17 cellular contexts compared by ENCODE assay signal in genomic region chr3:54965746-54966145, GRCh38. TPM values are rescaled to one million over a fixed set of nuclear protein-coding genes. Genes with fewer than 3 reads are reported as not detected.
A peak's percentile ranks its signal among the peaks of the same experiment; 100 is the strongest.
DNase-seq lines count a peak whose midpoint lies in the region; ATAC-seq and TF ChIP-seq lines count a peak whose summit lies in the region.
"Had no signal": no experiment of that assay in that cellular context is flagged by ENCODE, and none has a peak within 500 bp of the region (broad histone marks: within the 10 kb centered on the region; RNA-seq: fewer than 3 reads in every experiment).

No MANE protein-coding gene starts in this region.

- H3K79me2 ChIP-seq in osteoblast (ENCODE audit: insufficient read depth, low read length): no peaks in the 10 kb centered on the region

- ATAC-seq in SK-N-SH treated with all-trans-retinoic acid at 6 μM for 48 hours (peak; percentile 84), GM18517 (IDR thresholded peaks at IDR 0.05; ENCODE audit: unreplicated experiment) (no peak)
- ATAC-seq: Panc1 had no signal

- no peaks in the 10 kb centered on the region for H3K36me3 ChIP-seq in osteoblast (ENCODE audit: insufficient read depth, low read length)
- H3K36me3 ChIP-seq: ovary had no signal

- DNase-seq in EL: peak; percentile 94
- peak; percentile 38 for DNase-seq in fibroblast of peridontal ligament (ENCODE audit: extremely low read depth)
- peak; percentile 70 for DNase-seq in osteoblast (ENCODE audit: insufficient read length, low spot score, missing footprints)
- DNase-seq in activated T-cell treated with anti-CD3 and anti-CD28 coated beads, Interleukin-2, amount 50 U/mL, for 24 hours: no peak
- no peak for DNase-seq in SHP77 treated with DMSO at 0.1 percent for 48 hours (lab: John Stamatoyannopoulos, UW)
- no peak for DNase-seq in coronary artery (ENCODE audit: low spot score)
- DNase-seq: C1 segment of cervical spinal cord, cortex of kidney, DMS79, foreskin melanocyte, Kasumi-1, NCI-H187 treated with DMSO at 0.1 percent for 48 hours, NCI-H526 treated with DMSO at 0.1 percent for 48 hours, ovary had no signal

- no peak overlapping the region for H3K27ac Mint-ChIP-seq in activated T-cell treated with anti-CD3 and anti-CD28 coated beads, Interleukin-2, amount 50 U/mL, for 24 hours

- no peaks in the 10 kb centered on the region for H3K9me3 Mint-ChIP-seq in activated T-cell treated with anti-CD3 and anti-CD28 coated beads, Interleukin-2, amount 50 U/mL, for 24 hours

- TF ChIP-seq CTCF in osteoblast (IDR thresholded peaks at IDR 0.05; ENCODE audit: extremely low read depth, low read depth, low read length): peak; percentile 5
- no peak for TF ChIP-seq CTCF in coronary artery (IDR thresholded peaks at IDR 0.05)

- no peaks in the 10 kb centered on the region for H3K4me1 Mint-ChIP-seq in activated T-cell treated with anti-CD3 and anti-CD28 coated beads, Interleukin-2, amount 50 U/mL, for 24 hours (ENCODE audit: low read depth)

- H3K4me3 Mint-ChIP-seq in activated T-cell treated with anti-CD3 and anti-CD28 coated beads, Interleukin-2, amount 50 U/mL, for 24 hours: no peak overlapping the region

- H3K27me3 ChIP-seq in osteoblast (ENCODE audit: insufficient read depth, low read length): no peaks in the 10 kb centered on the region
- H3K27me3 ChIP-seq: ovary had no signal

- no peaks in the 10 kb centered on the region for H3K36me3 Mint-ChIP-seq in activated T-cell treated with anti-CD3 and anti-CD28 coated beads, Interleukin-2, amount 50 U/mL, for 24 hours (ENCODE audit: low read depth)

- H3K27me3 Mint-ChIP-seq in activated T-cell treated with anti-CD3 and anti-CD28 coated beads, Interleukin-2, amount 50 U/mL, for 24 hours: no peaks in the 10 kb centered on the region

- no peaks in the 10 kb centered on the region for H4K20me1 ChIP-seq in osteoblast (ENCODE audit: insufficient read depth, low read length)

- no peaks in the 10 kb centered on the region for H3K9me3 ChIP-seq in osteoblast (ENCODE audit: low read depth, low read length)
- H3K9me3 ChIP-seq: ovary had no signal

- no peak overlapping the region for H3K4me2 ChIP-seq in osteoblast (ENCODE audit: insufficient read depth, low read length)

- H3K27ac ChIP-seq in osteoblast (ENCODE audit: low read depth, low read length) (peak overlapping the region; percentile 34), coronary artery (no peak overlapping the region)
- H3K27ac ChIP-seq: ovary had no signal

- H3K4me1 ChIP-seq in osteoblast (ENCODE audit: insufficient read depth, low read length): peaks cover 36% of the 10 kb centered on the region

- no peak overlapping the region for H2AFZ ChIP-seq in osteoblast (ENCODE audit: low read length)

- H3K4me3 ChIP-seq in osteoblast (ENCODE audit: insufficient read depth, low read length) (no peak overlapping the region), coronary artery (no peak overlapping the region)
- H3K4me3 ChIP-seq: ovary had no signal

TF ChIP-seq in SK-N-SH treated with all-trans-retinoic acid at 6 μM for 48 hours, 23 proteins besides CTCF, POLR2A, EP300 and RAD21:
- TF ChIP-seq CSDC2 (CRISPR knock-in tag; IDR thresholded peaks at IDR 0.05) (no peak), SNAI2 (CRISPR knock-in tag; IDR thresholded peaks at IDR 0.05) (no peak), TOX (CRISPR knock-in tag; IDR thresholded peaks at IDR 0.05; ENCODE audit: borderline replicate concordance) (no peak), GLIS3 (CRISPR knock-in tag; IDR thresholded peaks at IDR 0.05) (no peak), CSRNP3 (CRISPR knock-in tag; IDR thresholded peaks at IDR 0.05) (no peak), BACH2 (CRISPR knock-in tag; IDR thresholded peaks at IDR 0.05; ENCODE audit: borderline replicate concordance) (no peak), ZC3H10 (CRISPR knock-in tag; IDR thresholded peaks at IDR 0.05) (no peak), ZNF565 (CRISPR knock-in tag; conservative IDR thresholded peaks at IDR 0.05; ENCODE audit: low read depth) (no peak), ZFP3 (CRISPR knock-in tag; IDR thresholded peaks at IDR 0.05) (no peak), TSHZ2 (CRISPR knock-in tag; IDR thresholded peaks at IDR 0.05) (no peak), ARNTL (CRISPR knock-in tag; IDR thresholded peaks at IDR 0.05; ENCODE audit: borderline replicate concordance, low read depth) (no peak), OSR1 (CRISPR knock-in tag; IDR thresholded peaks at IDR 0.05) (no peak)
- TF ChIP-seq, protein P1, sequence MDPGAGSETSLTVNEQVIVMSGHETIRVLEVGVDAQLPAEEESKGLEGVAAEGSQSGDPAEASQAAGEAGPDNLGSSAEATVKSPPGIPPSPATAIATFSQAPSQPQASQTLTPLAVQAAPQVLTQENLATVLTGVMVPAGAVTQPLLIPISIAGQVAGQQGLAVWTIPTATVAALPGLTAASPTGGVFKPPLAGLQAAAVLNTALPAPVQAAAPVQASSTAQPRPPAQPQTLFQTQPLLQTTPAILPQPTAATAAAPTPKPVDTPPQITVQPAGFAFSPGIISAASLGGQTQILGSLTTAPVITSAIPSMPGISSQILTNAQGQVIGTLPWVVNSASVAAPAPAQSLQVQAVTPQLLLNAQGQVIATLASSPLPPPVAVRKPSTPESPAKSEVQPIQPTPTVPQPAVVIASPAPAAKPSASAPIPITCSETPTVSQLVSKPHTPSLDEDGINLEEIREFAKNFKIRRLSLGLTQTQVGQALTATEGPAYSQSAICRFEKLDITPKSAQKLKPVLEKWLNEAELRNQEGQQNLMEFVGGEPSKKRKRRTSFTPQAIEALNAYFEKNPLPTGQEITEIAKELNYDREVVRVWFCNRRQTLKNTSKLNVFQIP (CRISPR knock-in tag; IDR thresholded peaks at IDR 0.05; ENCODE audit: borderline replicate concordance, low read depth): no peak
TF ChIP-seq in SK-N-SH treated with all-trans-retinoic acid at 6 μM for 48 hours: peak in this region for 0.

RNA-seq across cellular contexts. Expression of gene LRTM1, which starts 37.9 kb away (rescaled TPM):
- total RNA-seq in osteoblast: not detected in 2 replicates
- total RNA-seq: ovary had no signal

Comparison
In these comparisons a context has a peak if more than half of its experiments do, and no peak if none do; other contexts are left out.
1. DNase-seq: peak in EL (single experiment), fibroblast of peridontal ligament (single experiment) and osteoblast (single experiment); none in activated T-cell treated with anti-CD3 and anti-CD28 coated beads, Interleukin-2, amount 50 U/mL, for 24 hours (single experiment), SHP77 treated with DMSO at 0.1 percent for 48 hours (single experiment) and coronary artery (single experiment).